In genomic region chr20:7775072-7775471, GRCh38 we compare ENCODE assay signal across 24 cellular contexts.
DNase-seq lines count a peak whose midpoint lies in the region; ATAC-seq and TF ChIP-seq lines count a peak whose summit lies in the region.
"Had no signal": no experiment of that assay in that cellular context is flagged by ENCODE, and none has a peak within 500 bp of the region (broad histone marks: within the 10 kb centered on the region; RNA-seq: fewer than 3 reads in every experiment).

No MANE protein-coding gene starts in this region.

- no peak for TF ChIP-seq CTCF in MCF 10A (IDR thresholded peaks at IDR 0.05; ENCODE audit: unreplicated experiment)
- no peak for TF ChIP-seq CTCF in mammary epithelial cell (conservative IDR thresholded peaks at IDR 0.05 in 1 of 2, IDR thresholded peaks at IDR 0.05 in 1 of 2; ENCODE audit: extremely low read depth in 1 of 2, insufficient read depth in 1 of 2, low read depth in 1 of 2, low read length in 2 of 2)
- TF ChIP-seq CTCF in astrocyte of the spinal cord (IDR thresholded peaks at IDR 0.05; ENCODE audit: low read depth, low read length) = no peak
- TF ChIP-seq CTCF in gastrocnemius medialis (IDR thresholded peaks at IDR 0.05 in 4 of 5, conservative IDR thresholded peaks at IDR 0.05 in 1 of 5) = no peak
- TF ChIP-seq CTCF in testis (IDR thresholded peaks at IDR 0.05) = no peak

- no peaks in the 10 kb centered on the region for H3K27me3 Mint-ChIP-seq in MCF 10A (ENCODE audit: insufficient read depth, unreplicated experiment)
- H3K27me3 Mint-ChIP-seq in effector memory CD8-positive, alpha-beta T cell = no peaks in the 10 kb centered on the region
- H3K27me3 Mint-ChIP-seq: activated CD8-positive, alpha-beta T cell treated with anti-CD3 and anti-CD28 coated beads for 36 hours; activated naive CD8-positive, alpha-beta T cell; CD8-positive, alpha-beta memory T cell had no signal

- no peaks in the 10 kb centered on the region for H3K36me3 Mint-ChIP-seq in MCF 10A (ENCODE audit: insufficient read depth, unreplicated experiment)
- H3K36me3 Mint-ChIP-seq in effector memory CD8-positive, alpha-beta T cell (ENCODE audit: insufficient read depth) = no peaks in the 10 kb centered on the region
- H3K36me3 Mint-ChIP-seq: activated naive CD8-positive, alpha-beta T cell; CD8-positive, alpha-beta memory T cell; stimulated activated effector memory CD8-positive, alpha-beta T cell treated with anti-CD3 and anti-CD28 coated beads, Interleukin-12 subunit alpha, Interleukin-12 subunit beta, amount 100 ng/mL, for 72 hours had no signal

- H3K27ac Mint-ChIP-seq in MCF 10A (ENCODE audit: low read depth, unreplicated experiment) = peak overlapping the region; percentile 74
- H3K27ac Mint-ChIP-seq in effector memory CD8-positive, alpha-beta T cell = no peak overlapping the region
- H3K27ac Mint-ChIP-seq: activated CD8-positive, alpha-beta T cell treated with anti-CD3 and anti-CD28 coated beads for 36 hours; activated naive CD8-positive, alpha-beta T cell; activated T-cell treated with anti-CD3 and anti-CD28 coated beads, Interleukin-2, amount 50 U/mL, for 72 hours; CD8-positive, alpha-beta memory T cell; nephron progenitor cell; stimulated activated effector memory CD8-positive, alpha-beta T cell treated with anti-CD3 and anti-CD28 coated beads, Interleukin-12 subunit alpha, Interleukin-12 subunit beta, amount 100 ng/mL, for 72 hours had no signal

- no peaks in the 10 kb centered on the region for H3K27me3 ChIP-seq in mammary epithelial cell (ENCODE audit: insufficient read depth, low read length)
- no peaks in the 10 kb centered on the region for H3K27me3 ChIP-seq in gastrocnemius medialis
- H3K27me3 ChIP-seq in testis = no peaks in the 10 kb centered on the region
- H3K27me3 ChIP-seq: transverse colon had no signal

- H3K4me1 ChIP-seq in mammary epithelial cell (ENCODE audit: insufficient read depth, low read length) (peaks cover 14% of the 10 kb centered on the region), gastrocnemius medialis (no peaks in the 10 kb centered on the region), testis (no peaks in the 10 kb centered on the region)
- H3K4me1 ChIP-seq: prostate gland, transverse colon had no signal

- no peaks in the 10 kb centered on the region for H4K20me1 ChIP-seq in mammary epithelial cell (ENCODE audit: insufficient read depth, low read length)

- H3K79me2 ChIP-seq in mammary epithelial cell (ENCODE audit: insufficient read depth, low read length) = no peaks in the 10 kb centered on the region

- H3K27ac ChIP-seq in mammary epithelial cell (ENCODE audit: insufficient read depth, low read depth, low read length) (no peak overlapping the region), gastrocnemius medialis (no peak overlapping the region), testis (no peak overlapping the region)
- H3K27ac ChIP-seq: prostate gland, transverse colon had no signal

- H3K4me2 ChIP-seq in mammary epithelial cell (ENCODE audit: insufficient read depth, low read depth, low read length) = no peak overlapping the region

- no peaks in the 10 kb centered on the region for H3K36me3 ChIP-seq in mammary epithelial cell (ENCODE audit: insufficient read depth, low read length)
- no peaks in the 10 kb centered on the region for H3K36me3 ChIP-seq in gastrocnemius medialis
- H3K36me3 ChIP-seq in testis (ENCODE audit: low read depth, missing control alignments) = no peaks in the 10 kb centered on the region
- H3K36me3 ChIP-seq: prostate gland, transverse colon had no signal

- intact Hi-C loops in MCF 10A (cut with micrococcal nuclease) (no loop called here), mammary epithelial cell (cut with micrococcal nuclease) (no loop called here), gastrocnemius medialis (cut with DNase I; ENCODE audit: low total_unique reads) (no loop called here), testis (cut with DNase I; ENCODE audit: low total_unique reads) (no loop called here)

- POLR2A ChIA-PET in MCF 10A (lab: Yijun Ruan, JAX) = interaction anchor here (1.1 to 1.7 kb wide), 3 partner anchors 14 to 67 kb away, joined by 3 to 5 read pairs (median 4); no protein-coding TSS in a partner anchor

- no peak for DNase-seq in MCF 10A (ENCODE audit: unreplicated experiment)
- no peak for DNase-seq in mammary epithelial cell
- DNase-seq in astrocyte of the spinal cord (ENCODE audit: low read depth, low spot score) = peak; percentile 73
- DNase-seq in fibroblast of the conjunctiva (ENCODE audit: low read depth) = peak; percentile 63
- no peak for DNase-seq in gastrocnemius medialis
- DNase-seq in testis = no peak
- no peak for DNase-seq in activated T-cell treated with anti-CD3 and anti-CD28 coated beads, Interleukin-2, amount 50 U/mL, for 48 hours
- DNase-seq in effector memory CD8-positive, alpha-beta T cell = no peak
- DNase-seq: activated CD8-positive, alpha-beta T cell treated with anti-CD3 and anti-CD28 coated beads for 36 hours; activated T-cell treated with anti-CD3 and anti-CD28 coated beads, Interleukin-2, amount 50 U/mL, for 72 hours; caudate nucleus; CD8-positive, alpha-beta memory T cell; HCEC 1CT; NCI-H2081; NCI-H69; nephron progenitor cell; PC-3; SIG-M5; stimulated activated CD4-positive, alpha-beta T cell treated with anti-CD3 and anti-CD28 coated beads, Interleukin-12 subunit alpha, Interleukin-12 subunit beta, amount 100 ng/mL, for 4 hours; T-helper 2 cell; transverse colon had no signal

- H3K4me1 Mint-ChIP-seq in MCF 10A (ENCODE audit: insufficient read depth, unreplicated experiment) = peaks cover 28% of the 10 kb centered on the region
- no peaks in the 10 kb centered on the region for H3K4me1 Mint-ChIP-seq in effector memory CD8-positive, alpha-beta T cell (ENCODE audit: low read depth in 2 of 2)
- H3K4me1 Mint-ChIP-seq: CD8-positive, alpha-beta memory T cell; nephron progenitor cell; stimulated activated effector memory CD8-positive, alpha-beta T cell treated with anti-CD3 and anti-CD28 coated beads, Interleukin-12 subunit alpha, Interleukin-12 subunit beta, amount 100 ng/mL, for 72 hours had no signal

- WGBS in mammary epithelial cell (ENCODE audit: low coverage, missing lambda C conversion rate) = 64% methylated on average over 2 of the region's 2 CpGs
- WGBS in testis, 2 donors = 45 to 84% methylated on average over 2 of the region's 2 CpGs

- no peak overlapping the region for H3K9ac ChIP-seq in mammary epithelial cell (ENCODE audit: insufficient read depth, low read length)

- H3K9me3 Mint-ChIP-seq in MCF 10A (ENCODE audit: unreplicated experiment) = peaks cover 21% of the 10 kb centered on the region
- peaks cover 0 to 4% of the 10 kb centered on the region in 2 donors for H3K9me3 Mint-ChIP-seq in effector memory CD8-positive, alpha-beta T cell

- H3K4me3 Mint-ChIP-seq in MCF 10A (ENCODE audit: unreplicated experiment) = no peak overlapping the region
- no peak overlapping the region for H3K4me3 Mint-ChIP-seq in effector memory CD8-positive, alpha-beta T cell
- H3K4me3 Mint-ChIP-seq: activated CD8-positive, alpha-beta T cell treated with anti-CD3 and anti-CD28 coated beads for 36 hours; activated naive CD8-positive, alpha-beta T cell; activated T-cell treated with anti-CD3 and anti-CD28 coated beads, Interleukin-2, amount 50 U/mL, for 72 hours; nephron progenitor cell; stimulated activated effector memory CD8-positive, alpha-beta T cell treated with anti-CD3 and anti-CD28 coated beads, Interleukin-12 subunit alpha, Interleukin-12 subunit beta, amount 100 ng/mL, for 72 hours had no signal

- no peak overlapping the region for H2AFZ ChIP-seq in mammary epithelial cell (ENCODE audit: low read depth, low read length)

- H3K9me3 ChIP-seq in mammary epithelial cell (replicated peaks; ENCODE audit: insufficient read depth, low read length) (peaks cover 25% of the 10 kb centered on the region), gastrocnemius medialis (no peaks in the 10 kb centered on the region), testis (no peaks in the 10 kb centered on the region)
- H3K9me3 ChIP-seq: prostate gland, transverse colon had no signal

- TF ChIP-seq POLR2A in gastrocnemius medialis (IDR thresholded peaks at IDR 0.05) = no peak
- no peak for TF ChIP-seq POLR2A in testis (IDR thresholded peaks at IDR 0.05)

- BruUV-seq in MCF 10A (replicated peaks; lab: Mats Ljungman, UMichigan) (no TSS peak), mammary epithelial cell (replicated peaks; lab: Mats Ljungman, UMichigan) (no TSS peak)

- no peak for ATAC-seq in gastrocnemius medialis
- no peak for ATAC-seq in effector memory CD8-positive, alpha-beta T cell (replicated peaks)
- ATAC-seq: activated CD8-positive, alpha-beta T cell treated with anti-CD3 and anti-CD28 coated beads for 36 hours; activated T-cell treated with anti-CD3 and anti-CD28 coated beads, Interleukin-2, amount 50 U/mL, for 72 hours; PC-3; stimulated activated effector memory CD8-positive, alpha-beta T cell treated with anti-CD3 and anti-CD28 coated beads, Interleukin-12 subunit alpha, Interleukin-12 subunit beta, amount 100 ng/mL, for 72 hours had no signal

- in situ Hi-C loops in mammary epithelial cell (cut with MboI; ENCODE audit: low sequenced_read_pairs in 2 of 2) (no loop called here), astrocyte of the spinal cord (cut with HindIII; ENCODE audit: low sequenced_read_pairs) (no loop called here), gastrocnemius medialis (cut with MboI; ENCODE audit: low sequenced_read_pairs in 4 of 4) (no loop called here)

- H3K4me3 ChIP-seq in mammary epithelial cell (replicated peaks in 1 of 3; ENCODE audit: insufficient read depth in 1 of 3, low read depth in 2 of 3, low read length in 3 of 3) = no peak overlapping the region
- H3K4me3 ChIP-seq in astrocyte of the spinal cord (ENCODE audit: low read depth, low read length) = no peak overlapping the region
- H3K4me3 ChIP-seq in gastrocnemius medialis = no peak overlapping the region
- H3K4me3 ChIP-seq in testis = no peak overlapping the region
- H3K4me3 ChIP-seq: prostate gland, transverse colon had no signal

- CTCF ChIA-PET in MCF 10A (lab: Yijun Ruan, JAX) (interaction anchor here (0.6 to 1.3 kb wide), 4 partner anchors 23 to 1260 kb away, joined by 3 to 4 read pairs (median 3); no protein-coding TSS in a partner anchor), mammary epithelial cell (lab: Charles Lee; ENCODE audit: low non-redundant PET) (no interaction called here)

- dilution Hi-C loops in mammary epithelial cell (cut with HindIII; ENCODE audit: low sequenced_read_pairs) = no loop called here

Comparison
In these comparisons a context has a peak if more than half of its experiments do, and no peak if none do; other contexts are left out.
1. DNase-seq: peak in astrocyte of the spinal cord (single experiment) and fibroblast of the conjunctiva (single experiment); none in MCF 10A (single experiment), mammary epithelial cell (single experiment), gastrocnemius medialis (0 of 2), testis (single experiment), activated T-cell treated with anti-CD3 and anti-CD28 coated beads, Interleukin-2, amount 50 U/mL, for 48 hours (0 of 2) and effector memory CD8-positive, alpha-beta T cell (0 of 3).